ENCODE assay signal across 24 cellular contexts in the genomic region with DNA sequence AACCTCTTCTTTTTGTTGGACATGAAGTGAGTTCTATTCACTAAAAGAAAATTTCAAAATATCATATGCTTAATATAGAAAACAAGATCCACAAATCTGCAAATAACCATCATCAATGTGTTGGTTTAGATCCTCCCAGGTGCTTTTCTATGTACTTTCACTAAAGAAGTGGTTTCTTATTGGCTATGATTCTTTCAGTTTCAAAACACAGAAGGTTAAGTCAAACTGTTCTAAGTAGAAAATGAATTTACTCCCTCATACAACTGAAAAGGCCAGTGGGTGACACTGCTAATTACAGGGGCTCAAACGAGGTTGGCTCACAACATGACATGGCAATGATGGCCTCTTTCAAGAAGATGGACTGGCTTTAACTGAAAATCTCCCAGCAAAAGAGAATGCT.
"Had no signal": no experiment of that assay in that cellular context is flagged by ENCODE, and none has a peak within 500 bp of the region (broad histone marks: within the 10 kb centered on the region; RNA-seq: fewer than 3 reads in every experiment).

No MANE protein-coding gene starts in this region.

- H3K79me2 ChIP-seq: parathyroid adenoma had no signal

- H3K4me1 ChIP-seq: neural progenitor cell, parathyroid adenoma, psoas muscle, right lobe of liver, thyroid gland, upper lobe of left lung had no signal

- H3K9ac ChIP-seq: neural progenitor cell, parathyroid adenoma had no signal

- H3K4me3 ChIP-seq: neural progenitor cell, ovary, psoas muscle, right lobe of liver, sigmoid colon, stomach, thoracic aorta, thyroid gland, tibial nerve, upper lobe of left lung, vagina had no signal

- H3K9me3 ChIP-seq: ovary, psoas muscle, right lobe of liver, sigmoid colon, thoracic aorta, thyroid gland, tibial nerve, upper lobe of left lung, vagina had no signal

- H3K4me2 ChIP-seq: neural progenitor cell had no signal

- DNase-seq: occipital lobe; ovary; posterior cingulate gyrus; psoas muscle; right cardiac atrium; right lobe of liver; sigmoid colon; small intestine; stimulated activated CD4-positive, alpha-beta T cell treated with anti-CD3 and anti-CD28 coated beads, Interleukin-15, amount 100 ng/mL, for 24 hours; stimulated activated CD4-positive, alpha-beta T cell treated with anti-CD3 and anti-CD28 coated beads, Interleukin-2, amount 100 ng/mL, for 24 hours; stimulated activated CD4-positive, alpha-beta T cell treated with anti-CD3 and anti-CD28 coated beads, Interleukin-2, amount 100 ng/mL, for 48 hours; stimulated activated CD4-positive, alpha-beta T cell treated with anti-CD3 and anti-CD28 coated beads, Interleukin-4, amount 100 ng/mL, for 24 hours; stimulated activated naive B cell treated with anti-CD40 and anti-IgM and Interleukin-4, amounts not matched to agents 10 μg/mL and 1 μg/mL and 100 μg/mL, for 72 hours; stimulated activated naive CD4-positive, alpha-beta T cell treated with Interleukin-2 at 50 U/mL for 16 hours; stomach; thyroid gland; trophoblast cell; upper lobe of left lung had no signal

- H3K27ac ChIP-seq: neural progenitor cell, ovary, parathyroid adenoma, psoas muscle, right lobe of liver, sigmoid colon, stomach, thoracic aorta, thyroid gland, tibial nerve, upper lobe of left lung, vagina had no signal

- ATAC-seq: psoas muscle; right cardiac atrium; right lobe of liver; stimulated activated effector memory CD8-positive, alpha-beta T cell treated with anti-CD3 and anti-CD28 coated beads, Interleukin-12 subunit alpha, Interleukin-12 subunit beta, amount 100 ng/mL, for 72 hours had no signal

- H3K36me3 ChIP-seq: neural progenitor cell, ovary, right lobe of liver, sigmoid colon, stomach, thoracic aorta, thyroid gland, tibial nerve, upper lobe of left lung, vagina had no signal

- H2AFZ ChIP-seq: neural progenitor cell, parathyroid adenoma had no signal

- FAIRE-seq: small intestine had no signal

- H3K27me3 ChIP-seq: neural progenitor cell, ovary, right lobe of liver, sigmoid colon, thyroid gland, tibial nerve, upper lobe of left lung, vagina had no signal
